ENCODE assay signal across 8 cellular contexts in the genomic region with DNA sequence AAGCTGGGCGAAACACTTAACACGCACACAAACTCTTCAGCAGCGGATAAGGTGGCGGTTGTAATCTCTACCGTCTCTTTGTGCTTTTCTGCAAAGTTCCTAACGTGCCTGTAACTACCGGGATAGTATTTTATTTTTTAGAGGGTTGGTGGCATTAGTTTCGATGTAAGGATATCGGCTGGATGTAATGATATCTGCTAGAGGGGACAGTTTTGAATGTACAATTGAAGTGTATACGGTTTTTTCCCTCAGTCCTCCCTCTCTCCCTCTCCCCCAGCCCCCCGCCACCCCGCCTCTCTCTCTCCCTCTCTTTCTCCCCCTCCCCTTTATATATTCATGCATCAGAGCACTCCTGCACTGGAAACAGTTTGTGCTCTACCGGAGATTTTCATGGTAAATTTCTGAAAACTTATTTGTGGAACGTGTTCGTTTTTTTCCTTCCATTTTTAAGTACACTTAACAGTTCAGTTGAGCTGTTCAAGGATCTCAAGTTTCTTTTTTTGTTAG. TPM values are rescaled to one million over a fixed set of nuclear protein-coding genes. Genes with fewer than 3 reads are reported as not detected.
DNase-seq lines count a peak whose midpoint lies in the region; ATAC-seq and TF ChIP-seq lines count a peak whose summit lies in the region.

No MANE protein-coding gene starts in this region.

- no peak overlapping the region for H3K23ac ChIP-seq in H9 (ENCODE audit: insufficient read length, low read depth, low read length)

- no peak overlapping the region for H2BK20ac ChIP-seq in H9 (ENCODE audit: low read depth, low read length, poor library complexity, severe bottlenecking)

- H2AFZ ChIP-seq in H9 (ENCODE audit: low read length) = no peak overlapping the region
- H2AFZ ChIP-seq in OCI-LY1 (ENCODE audit: low read length) = no peak overlapping the region

- DNase-seq in H9 (no peak), fibroblast of mammary gland (ENCODE audit: low read depth) (no peak)
- DNase-seq in central memory CD4-positive, alpha-beta T cell = no peak

- no peak overlapping the region for H2BK5ac ChIP-seq in H9 (ENCODE audit: insufficient read length, low read length)

- H3K4ac ChIP-seq in H9 (ENCODE audit: low read depth, low read length) = no peak overlapping the region

- H3K4me3 Mint-ChIP-seq in H9 = no peak overlapping the region

- no peaks in the 10 kb centered on the region for H3K27me3 Mint-ChIP-seq in H9 (ENCODE audit: low read depth)

- H3K9me3 ChIP-seq in H9 (ENCODE audit: control insufficient read depth, low read depth, low read length) = no peaks in the 10 kb centered on the region
- no peaks in the 10 kb centered on the region for H3K9me3 ChIP-seq in OCI-LY1 (ENCODE audit: low read length)
- no peaks in the 10 kb centered on the region for H3K9me3 ChIP-seq in skeletal muscle tissue (ENCODE audit: control insufficient read depth in 3 of 3, low read length in 3 of 3)

- H3K56ac ChIP-seq in H9 (ENCODE audit: insufficient read length, low read depth, low read length) = no peak overlapping the region

- no peak for TF ChIP-seq CTCF in H9 (conservative IDR thresholded peaks at IDR 0.05)
- TF ChIP-seq CTCF in OCI-LY1 (IDR thresholded peaks at IDR 0.05; ENCODE audit: low read length) = no peak
- no peak for TF ChIP-seq CTCF in fibroblast of mammary gland (conservative IDR thresholded peaks at IDR 0.05; ENCODE audit: control insufficient read depth, insufficient read depth, low read depth, low read length)

- peaks cover 11% of the 10 kb centered on the region for H3K23me2 ChIP-seq in H9 (ENCODE audit: insufficient read length, low read depth, low read length, poor library complexity, severe bottlenecking)

- no peak overlapping the region for H4K8ac ChIP-seq in H9 (replicated peaks; ENCODE audit: insufficient read length, low read depth, low read length)

- H3T11ph ChIP-seq in H9 (ENCODE audit: low read length) = no peak overlapping the region

- ATAC-seq in HG03460 (IDR thresholded peaks at IDR 0.05; ENCODE audit: unreplicated experiment) (no peak), GM19324 (IDR thresholded peaks at IDR 0.05; ENCODE audit: low FRiP score, unreplicated experiment) (no peak), HG03159 (IDR thresholded peaks at IDR 0.05; ENCODE audit: unreplicated experiment) (no peak)

- H3K9me3 Mint-ChIP-seq in H9 = no peaks in the 10 kb centered on the region

- H2AK5ac ChIP-seq in H9 (ENCODE audit: insufficient read length, low read length) = no peak overlapping the region

- H3K4me2 ChIP-seq in H9 (ENCODE audit: insufficient read depth, insufficient read length, low read length) (peak overlapping the region; percentile 98), OCI-LY1 (ENCODE audit: low read length) (peak overlapping the region; percentile 93)

- peaks cover 8% of the 10 kb centered on the region; the same call in 1 of the 2 replicates for H3K36me3 ChIP-seq in OCI-LY1 (ENCODE audit: insufficient read depth, low read length)
- no peaks in the 10 kb centered on the region for H3K36me3 ChIP-seq in skeletal muscle tissue (ENCODE audit: control insufficient read depth in 3 of 3, insufficient read depth in 3 of 3, low read length in 3 of 3)

- H3K4me1 ChIP-seq in H9 (ENCODE audit: insufficient read depth, low read length) = peaks cover 5% of the 10 kb centered on the region; the same call in 1 of the 2 replicates
- peaks cover 54% of the 10 kb centered on the region for H3K4me1 ChIP-seq in OCI-LY1 (ENCODE audit: insufficient read depth, low read length, severe bottlenecking)
- peaks cover 0 to 17% (median 6%) of the 10 kb centered on the region in 3 donors for H3K4me1 ChIP-seq in skeletal muscle tissue (ENCODE audit: control insufficient read depth in 3 of 3, insufficient read depth in 3 of 3, low read length in 3 of 3)

- no peak overlapping the region for H3K14ac ChIP-seq in H9 (ENCODE audit: insufficient read depth, low read length)

- no peak overlapping the region for H2BK120ac ChIP-seq in H9 (ENCODE audit: low read depth, low read length, poor library complexity, severe bottlenecking)

- no peaks in the 10 kb centered on the region for H3K79me1 ChIP-seq in H9 (ENCODE audit: insufficient read depth, low read depth, low read length, poor library complexity, severe bottlenecking)

- H3K27me3 ChIP-seq in H9 (ENCODE audit: insufficient read depth, low read length) = no peaks in the 10 kb centered on the region
- H3K27me3 ChIP-seq in OCI-LY1 (ENCODE audit: insufficient read depth, low read length) = no peaks in the 10 kb centered on the region
- H3K27me3 ChIP-seq in skeletal muscle tissue (ENCODE audit: control insufficient read depth in 3 of 3, insufficient read depth in 3 of 3, low read length in 3 of 3) = no peaks in the 10 kb centered on the region

- H3K9ac ChIP-seq in H9 (ENCODE audit: extremely low read depth, insufficient read length, low read length) (peak overlapping the region; percentile 60), OCI-LY1 (ENCODE audit: low read length) (peak overlapping the region; percentile 81), skeletal muscle tissue (ENCODE audit: low read depth in 1 of 3, low read length in 3 of 3) (peak overlapping the region; percentile 74 to 91 (median 83))

- no peaks in the 10 kb centered on the region for H3K9me2 ChIP-seq in OCI-LY1 (ENCODE audit: low read depth, low read length)

- H3K27ac ChIP-seq in H9 (ENCODE audit: insufficient read length, low read depth, low read length) (no peak overlapping the region), OCI-LY1 (ENCODE audit: low read depth, low read length, poor library complexity, severe bottlenecking) (peak overlapping the region; percentile 95), skeletal muscle tissue (ENCODE audit: low read depth, low read length) (peak overlapping the region; percentile 36)

- no peak overlapping the region for H2BK12ac ChIP-seq in H9 (ENCODE audit: insufficient read length, low read depth, low read length)

- H3F3A ChIP-seq in OCI-LY1 (ENCODE audit: insufficient read depth, low read length) = no peaks in the 10 kb centered on the region

- no peak overlapping the region for H3K18ac ChIP-seq in H9 (ENCODE audit: insufficient read length, low read depth, low read length)

- no peak overlapping the region for H4K5ac ChIP-seq in H9 (ENCODE audit: insufficient read length, low read depth, low read length)

- peaks cover 6% of the 10 kb centered on the region for H3K79me2 ChIP-seq in H9 (ENCODE audit: insufficient read depth, low read length)
- H3K79me2 ChIP-seq in OCI-LY1 (ENCODE audit: insufficient read depth, low read length) = peaks cover 56% of the 10 kb centered on the region

- no peaks in the 10 kb centered on the region for H3K36me3 Mint-ChIP-seq in H9 (ENCODE audit: insufficient read depth in 1 of 3, low read depth in 3 of 3)

- no CpG with 5 or more reads among the region's 15 CpGs for WGBS in H9 (ENCODE audit: extremely low coverage, insufficient read length, low lambda C conversion rate)

- H4K20me1 ChIP-seq in H9 (ENCODE audit: control insufficient read depth, insufficient read depth, insufficient read length) (no peaks in the 10 kb centered on the region), OCI-LY1 (ENCODE audit: insufficient read depth, low read length) (no peaks in the 10 kb centered on the region)

- H3K4me3 ChIP-seq in OCI-LY1 (ENCODE audit: low read depth, low read length, poor library complexity, severe bottlenecking) = peak overlapping the region; percentile 95
- H3K4me3 ChIP-seq in fibroblast of mammary gland (ENCODE audit: control insufficient read depth, low read depth, low read length) = peak overlapping the region; percentile 85
- peak overlapping the region; percentile 81 to 85 (median 82) for H3K4me3 ChIP-seq in skeletal muscle tissue (ENCODE audit: low read length in 3 of 3)

- no peak overlapping the region for H4K91ac ChIP-seq in H9 (ENCODE audit: insufficient read length, low read depth, low read length)

- no peak overlapping the region for H3K27ac Mint-ChIP-seq in H9

- H2BK15ac ChIP-seq in H9 (ENCODE audit: low read depth, low read length) = no peak overlapping the region

- peaks cover 16% of the 10 kb centered on the region in 2 experiments for H3K4me1 Mint-ChIP-seq in H9

RNA-seq across cellular contexts. Expression of gene GLCCI1, which starts 1.6 kb away (rescaled TPM):
- total RNA-seq in H9 (2021) (19.1 and 19.5 TPM in 2 replicates), skeletal muscle tissue (15.1 TPM)
